9 cellular contexts compared by ENCODE assay signal in the genomic region with DNA sequence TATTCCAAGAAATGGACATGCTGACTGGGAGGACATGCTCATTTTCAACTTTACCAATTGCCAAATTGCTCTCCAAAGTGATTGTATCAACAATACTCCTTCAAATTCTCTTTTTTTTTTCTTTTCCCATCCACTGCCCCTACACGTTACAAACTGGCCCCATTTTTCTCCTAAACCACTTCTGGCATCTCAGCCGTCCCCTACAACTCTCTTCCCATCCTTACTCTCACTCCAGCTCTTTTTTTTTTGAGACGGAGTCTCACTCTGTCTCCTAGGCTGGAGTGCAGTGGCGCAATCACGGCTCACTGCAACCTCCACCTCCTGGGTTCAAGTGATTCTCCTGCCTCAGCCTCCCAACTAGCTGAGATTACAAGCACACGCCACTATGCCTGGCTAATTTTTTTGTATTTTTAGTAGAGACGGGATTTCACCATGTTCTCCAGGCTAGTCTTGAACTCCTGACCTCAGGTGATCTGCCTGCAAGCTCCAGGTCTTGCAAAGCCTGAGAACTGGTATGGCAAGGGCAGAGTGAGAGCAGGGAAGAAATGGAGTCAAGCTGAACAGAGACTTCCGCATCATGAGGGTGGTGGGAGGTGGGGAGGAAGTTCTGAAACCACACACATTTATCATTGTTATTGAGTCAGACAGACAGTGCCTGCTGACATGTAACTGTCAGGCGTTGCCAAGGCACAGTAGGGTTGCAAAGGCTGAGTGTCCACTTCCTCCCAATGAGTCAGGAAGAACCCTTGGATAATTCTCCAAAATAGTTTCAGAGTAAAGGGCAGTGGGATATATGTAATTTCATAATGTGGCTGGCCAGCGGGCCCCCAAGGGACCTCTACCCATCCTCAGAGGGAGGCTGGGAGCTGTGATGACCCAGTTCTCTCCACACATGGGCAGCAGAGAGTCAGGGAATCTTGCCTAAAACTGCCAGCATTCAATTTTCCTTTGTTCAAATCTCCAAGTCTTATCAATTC. TPM values are rescaled to one million over a fixed set of nuclear protein-coding genes. Genes with fewer than 3 reads are reported as not detected.
DNase-seq lines count a peak whose midpoint lies in the region; ATAC-seq and TF ChIP-seq lines count a peak whose summit lies in the region.
"Had no signal": no experiment of that assay in that cellular context is flagged by ENCODE, and none has a peak within 500 bp of the region (broad histone marks: within the 10 kb centered on the region; RNA-seq: fewer than 3 reads in every experiment).

No MANE protein-coding gene starts in this region.

- intact Hi-C loops in activated naive CD4-positive, alpha-beta T cell treated with anti-CD3 and anti-CD28 coated beads for 36 hours (cut with micrococcal nuclease): loop anchor here (1.0 kb wide), 1 partner anchor 73 kb away; no protein-coding TSS in a partner anchor

- H3K4me1 Mint-ChIP-seq in activated naive CD4-positive, alpha-beta T cell treated with anti-CD3 and anti-CD28 coated beads for 36 hours (ENCODE audit: low read depth): peaks cover 26% of the 10 kb centered on the region

- TF ChIP-seq EP300 in SK-N-SH (IDR thresholded peaks at IDR 0.05; ENCODE audit: borderline replicate concordance in 1 of 2, low read depth in 1 of 2, low read length in 1 of 2): peak in 1 of 2 experiments; percentile 60; a peak in 1 of 4 replicates

- H3K27me3 ChIP-seq in SK-N-SH (ENCODE audit: insufficient read depth): no peaks in the 10 kb centered on the region
- H3K27me3 ChIP-seq in hepatocyte: no peaks in the 10 kb centered on the region

- H4K20me1 ChIP-seq in SK-N-SH (ENCODE audit: insufficient read depth) (no peaks in the 10 kb centered on the region), hepatocyte (ENCODE audit: insufficient read depth, poor library complexity, severe bottlenecking) (no peaks in the 10 kb centered on the region)

- peak overlapping the region; percentile 34; the same call in 1 of the 2 replicates for H3K9ac ChIP-seq in SK-N-SH

- H3K9me3 ChIP-seq in SK-N-SH: no peaks in the 10 kb centered on the region
- no peaks in the 10 kb centered on the region for H3K9me3 ChIP-seq in hepatocyte (ENCODE audit: low read depth)

- TF ChIP-seq CTCF in SK-N-SH (IDR thresholded peaks at IDR 0.05): peak; percentile 54
- TF ChIP-seq CTCF in hepatocyte (IDR thresholded peaks at IDR 0.05; ENCODE audit: poor library complexity): peak; percentile 25

- H3K9me3 Mint-ChIP-seq in activated naive CD4-positive, alpha-beta T cell treated with anti-CD3 and anti-CD28 coated beads for 36 hours: no peaks in the 10 kb centered on the region

- CTCF ChIA-PET in SK-N-SH (lab: Yijun Ruan, JAX): interaction anchor here (0.8 kb wide), 1 partner anchor 55 kb away, joined by 3 read pairs; no protein-coding TSS in a partner anchor
- CTCF ChIA-PET in activated naive CD4-positive, alpha-beta T cell treated with anti-CD3 and anti-CD28 coated beads for 36 hours (lab: Charles Lee): interaction anchor here (0.8 to 1.5 kb wide), 5 partner anchors 9 to 109 kb away, joined by 3 to 4 read pairs (median 3); no protein-coding TSS in a partner anchor

- no peaks in the 10 kb centered on the region for H3K27me3 Mint-ChIP-seq in activated naive CD4-positive, alpha-beta T cell treated with anti-CD3 and anti-CD28 coated beads for 36 hours (ENCODE audit: low read depth)

- H3K27ac ChIP-seq in SK-N-SH (ENCODE audit: low read depth in 2 of 2, low read length in 1 of 2): peak overlapping the region in 1 of 2 experiments; percentile 54; a peak in 2 of 4 replicates
- no peak overlapping the region for H3K27ac ChIP-seq in hepatocyte

- peaks cover 8% of the 10 kb centered on the region for H3F3A ChIP-seq in SK-N-SH (replicated peaks; ENCODE audit: insufficient read depth)

- no peaks in the 10 kb centered on the region for H3K36me3 ChIP-seq in SK-N-SH (replicated peaks in 1 of 2; ENCODE audit: control insufficient read depth in 1 of 2, insufficient read depth in 2 of 2, low read length in 1 of 2)
- no peaks in the 10 kb centered on the region for H3K36me3 ChIP-seq in hepatocyte (replicated peaks; ENCODE audit: insufficient read depth, low read depth)

- H3K27ac Mint-ChIP-seq in activated naive CD4-positive, alpha-beta T cell treated with anti-CD3 and anti-CD28 coated beads for 36 hours: peak overlapping the region; percentile 73

- H3K4me1 ChIP-seq in SK-N-SH (ENCODE audit: control insufficient read depth in 1 of 2, insufficient read depth in 2 of 2, low read depth in 1 of 2, low read length in 1 of 2) (peaks cover 0 to under 1% of the 10 kb centered on the region in 2 experiments; a peak in 1 of 4 replicates), hepatocyte (ENCODE audit: insufficient read depth) (no peaks in the 10 kb centered on the region)

- no peak overlapping the region for H3K4me3 Mint-ChIP-seq in activated naive CD4-positive, alpha-beta T cell treated with anti-CD3 and anti-CD28 coated beads for 36 hours

- TF ChIP-seq RAD21 in SK-N-SH (IDR thresholded peaks at IDR 0.05; ENCODE audit: low read length): 0 out of 2 replicates have a peak, but pooled peaks have one; percentile 22

- H3K4me2 ChIP-seq in SK-N-SH (no peak overlapping the region), hepatocyte (no peak overlapping the region)

- H2AFZ ChIP-seq in SK-N-SH (ENCODE audit: low read depth) (peak overlapping the region; percentile 73; the same call in 1 of the 2 replicates), hepatocyte (no peak overlapping the region)

- DNase-seq in Daoy (ENCODE audit: low read depth) (peak; percentile 96), SK-N-SH (no peak), hepatocyte (ENCODE audit: low spot score) (no peak), NCI-H526 (lab: John Stamatoyannopoulos, UW) (no peak), NCI-H1105 (lab: John Stamatoyannopoulos, UW) (no peak)
- DNase-seq in activated naive CD4-positive, alpha-beta T cell treated with anti-CD3 and anti-CD28 coated beads for 36 hours: peak; percentile 83
- DNase-seq in stimulated activated CD4-positive, alpha-beta T cell treated with anti-CD3 and anti-CD28 coated beads, TNF-alpha, amount 100 ng/mL, for 1 hour (ENCODE audit: low read depth in 3 of 3, low spot score in 1 of 3): peak in 2 of 3 donors; percentile 23 to 41

- H3K9me2 ChIP-seq in SK-N-SH: no peaks in the 10 kb centered on the region
- no peaks in the 10 kb centered on the region for H3K9me2 ChIP-seq in hepatocyte (replicated peaks; ENCODE audit: insufficient read depth)

- peak; percentile 68 for ATAC-seq in HG02870 (IDR thresholded peaks at IDR 0.05; ENCODE audit: unreplicated experiment)

- H3K4me3 ChIP-seq in SK-N-SH (ENCODE audit: low read depth in 2 of 2, low read length in 1 of 2) (no peak overlapping the region), hepatocyte (no peak overlapping the region)

- POLR2A ChIA-PET in SK-N-SH (lab: Yijun Ruan, JAX): no interaction called here

- H3K79me2 ChIP-seq in SK-N-SH (ENCODE audit: insufficient read depth) (no peaks in the 10 kb centered on the region), hepatocyte (no peaks in the 10 kb centered on the region)

- no peaks in the 10 kb centered on the region for H3K36me3 Mint-ChIP-seq in activated naive CD4-positive, alpha-beta T cell treated with anti-CD3 and anti-CD28 coated beads for 36 hours (ENCODE audit: low read depth)

- 62% methylated on average over 10 of the region's 10 CpGs for WGBS in SK-N-SH (ENCODE audit: low lambda C conversion rate)
- 82% methylated on average over 10 of the region's 10 CpGs for WGBS in hepatocyte (ENCODE audit: low lambda C conversion rate, missing lambda C conversion rate)

TF ChIP-seq in SK-N-SH, 30 proteins besides CTCF, POLR2A, EP300 and RAD21 (continues in another document):
- TF ChIP-seq TAF1 (IDR thresholded peaks at IDR 0.05; ENCODE audit: borderline replicate concordance, low read depth, low read length): no peak
- TF ChIP-seq RXRA (IDR thresholded peaks at IDR 0.05; ENCODE audit: borderline replicate concordance, low read depth): peak; percentile 49; the same call in 1 of the 2 replicates
- TF ChIP-seq, protein P1, sequence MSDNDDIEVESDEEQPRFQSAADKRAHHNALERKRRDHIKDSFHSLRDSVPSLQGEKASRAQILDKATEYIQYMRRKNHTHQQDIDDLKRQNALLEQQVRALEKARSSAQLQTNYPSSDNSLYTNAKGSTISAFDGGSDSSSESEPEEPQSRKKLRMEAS (IDR thresholded peaks at IDR 0.05; ENCODE audit: low read depth): no peak
- TF ChIP-seq, protein P2, sequence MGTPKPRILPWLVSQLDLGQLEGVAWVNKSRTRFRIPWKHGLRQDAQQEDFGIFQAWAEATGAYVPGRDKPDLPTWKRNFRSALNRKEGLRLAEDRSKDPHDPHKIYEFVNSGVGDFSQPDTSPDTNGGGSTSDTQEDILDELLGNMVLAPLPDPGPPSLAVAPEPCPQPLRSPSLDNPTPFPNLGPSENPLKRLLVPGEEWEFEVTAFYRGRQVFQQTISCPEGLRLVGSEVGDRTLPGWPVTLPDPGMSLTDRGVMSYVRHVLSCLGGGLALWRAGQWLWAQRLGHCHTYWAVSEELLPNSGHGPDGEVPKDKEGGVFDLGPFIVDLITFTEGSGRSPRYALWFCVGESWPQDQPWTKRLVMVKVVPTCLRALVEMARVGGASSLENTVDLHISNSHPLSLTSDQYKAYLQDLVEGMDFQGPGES (IDR thresholded peaks at IDR 0.05; ENCODE audit: low read depth, low read length): no peak
- no peak for TF ChIP-seq TEAD4 (IDR thresholded peaks at IDR 0.05; ENCODE audit: borderline replicate concordance, insufficient read depth)
- peak; percentile 71 for TF ChIP-seq TCF12 (IDR thresholded peaks at IDR 0.05)
- peak; percentile 69; the same call in 1 of the 2 replicates for TF ChIP-seq FOSL2 (IDR thresholded peaks at IDR 0.05; ENCODE audit: borderline replicate concordance, low read depth)
- TF ChIP-seq POLR2AphosphoS5 (IDR thresholded peaks at IDR 0.05; ENCODE audit: low read depth, low read length): no peak

RNA-seq across cellular contexts. Expression of a gene that starts 17.4 kb away (rescaled TPM):
- total RNA-seq in Daoy (2014; rRNA removed; shearing (Covaris generic)): not detected in 2 replicates
- polyA plus RNA-seq in SK-N-SH (2012; rRNA removed) (not detected in 2 replicates), hepatocyte (0.68 TPM in 1 of 2 replicates, not detected in the other)
- not detected in 2 replicates for polyA plus RNA-seq in SK-N-SH (2012; cell fraction: cytosol; rRNA removed)
- not detected in 2 replicates for polyA plus RNA-seq in SK-N-SH (2012; cell fraction: nucleus; rRNA removed)
- not detected for total RNA-seq in activated naive CD4-positive, alpha-beta T cell treated with anti-CD3 and anti-CD28 coated beads for 36 hours
- total RNA-seq in hepatocyte: 2.2 TPM in 1 of 2 replicates, not detected in the other
- total RNA-seq: T-helper 2 cell treated with Interferon-gamma antibody and Interleukin-4, amounts not matched to agents 100 ng/mL and 5 ng/mL, for 36 hours had no signal

RNA-seq across cellular contexts. Expression of a gene that starts 33.6 kb away (rescaled TPM):
- total RNA-seq in Daoy (2014; rRNA removed; shearing (Covaris generic)): 404 and 424 TPM in 2 replicates
- 113 and 148 TPM in 2 replicates for polyA plus RNA-seq in SK-N-SH (2012; rRNA removed)
- 170 and 181 TPM in 2 replicates for polyA plus RNA-seq in SK-N-SH (2012; cell fraction: cytosol; rRNA removed)
- 43.6 and 77.8 TPM in 2 replicates for polyA plus RNA-seq in SK-N-SH (2012; cell fraction: nucleus; rRNA removed)
- 100 to 1,000 TPM; 318 to 322 TPM for total RNA-seq in activated naive CD4-positive, alpha-beta T cell treated with anti-CD3 and anti-CD28 coated beads for 36 hours
- 351 and 358 TPM in 2 replicates for total RNA-seq in hepatocyte
- polyA plus RNA-seq in hepatocyte: 48.8 and 69.7 TPM in 2 replicates

RNA-seq across cellular contexts. Expression of a gene that starts 42.0 kb away (rescaled TPM):
- total RNA-seq in Daoy (2014; rRNA removed; shearing (Covaris generic)): not detected in 2 replicates
- polyA plus RNA-seq in SK-N-SH (2012; rRNA removed) (not detected in 2 replicates), hepatocyte (not detected in 2 replicates)
- not detected in 2 replicates for polyA plus RNA-seq in SK-N-SH (2012; cell fraction: cytosol; rRNA removed)
- not detected in 2 replicates for polyA plus RNA-seq in SK-N-SH (2012; cell fraction: nucleus; rRNA removed)
- total RNA-seq in activated naive CD4-positive, alpha-beta T cell treated with anti-CD3 and anti-CD28 coated beads for 36 hours: not detected
- total RNA-seq in hepatocyte: 0.33 TPM in 1 of 2 replicates, not detected in the other
- total RNA-seq: T-helper 2 cell treated with Interferon-gamma antibody and Interleukin-4, amounts not matched to agents 100 ng/mL and 5 ng/mL, for 36 hours had no signal

Comparison
In these comparisons a context has a peak if more than half of its experiments do, and no peak if none do; other contexts are left out.
1. DNase-seq: peak in Daoy (single experiment), activated naive CD4-positive, alpha-beta T cell treated with anti-CD3 and anti-CD28 coated beads for 36 hours (single experiment) and stimulated activated CD4-positive, alpha-beta T cell treated with anti-CD3 and anti-CD28 coated beads, TNF-alpha, amount 100 ng/mL, for 1 hour (2 of 3); none in SK-N-SH (single experiment), hepatocyte (single experiment), NCI-H526 (0 of 2) and NCI-H1105 (single experiment).